Comparison of ENCODE assay signal across 26 cellular contexts in the genomic region with DNA sequence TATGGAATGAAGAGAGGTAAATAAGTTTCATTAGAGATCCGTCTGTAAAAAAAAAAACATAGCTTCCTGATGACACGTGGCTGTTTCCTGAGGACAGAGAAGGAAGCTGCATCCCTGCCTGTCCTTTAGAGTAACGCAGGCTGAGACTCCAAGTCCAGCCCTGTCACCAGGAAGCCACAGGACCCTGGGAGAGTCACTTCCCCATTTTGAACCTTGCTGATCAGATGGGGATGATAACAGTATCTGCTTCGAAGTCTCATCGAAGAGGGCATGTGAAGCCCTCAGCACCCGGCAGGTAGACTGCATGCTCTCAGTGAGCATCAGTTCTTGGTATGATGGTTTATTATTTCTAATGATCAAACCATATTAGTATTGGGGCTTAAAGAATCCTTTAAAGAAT.
"Had no signal": no experiment of that assay in that cellular context is flagged by ENCODE, and none has a peak within 500 bp of the region (broad histone marks: within the 10 kb centered on the region; RNA-seq: fewer than 3 reads in every experiment).

No MANE protein-coding gene starts in this region.

- DNase-seq: activated B cell treated with CpG ODN at 0.5 μM for 24 hours; activated CD4-positive, alpha-beta T cell treated with anti-CD3 and anti-CD28 coated beads for 36 hours; activated CD4-positive, alpha-beta T cell treated with anti-CD3 and anti-CD28 coated beads, Interleukin-2, amount 50 U/mL, for 4 hours; activated CD8-positive, alpha-beta memory T cell treated with anti-CD3 and anti-CD28 coated beads for 24 hours; activated CD8-positive, alpha-beta memory T cell treated with anti-CD3 and anti-CD28 coated beads, Interleukin-2, amount 50 U/mL, for 4 hours; activated T-cell treated with anti-CD3 and anti-CD28 coated beads, Interleukin-2, amount 50 U/mL, for 24 hours; brain microvascular endothelial cell; caudate nucleus; dermis blood vessel endothelial cell; effector CD8-positive, alpha-beta T cell; glutamatergic neuron; immature natural killer cell; kidney glomerular epithelial cell; left ventricle myocardium inferior; naive thymus-derived CD8-positive, alpha-beta T cell; ovary; stimulated activated CD4-positive, alpha-beta T cell treated with anti-CD3 and anti-CD28 coated beads, Interleukin-4, amount 100 ng/mL, for 24 hours; stimulated activated naive CD4-positive, alpha-beta T cell treated with Interleukin-2 at 50 U/mL for 16 hours; T1000; thyroid gland had no signal

- H3K27ac ChIP-seq: ascending aorta, brain microvascular endothelial cell, hepatocyte, left ventricle myocardium inferior, ovary, prostate gland, right atrium auricular region, thyroid gland had no signal

- H3K4me3 ChIP-seq: ascending aorta, hepatocyte, left ventricle myocardium inferior, ovary, prostate gland, right atrium auricular region, thyroid gland had no signal

- H3K36me3 ChIP-seq: ascending aorta, brain microvascular endothelial cell, left ventricle myocardium inferior, ovary, prostate gland, right atrium auricular region, thyroid gland had no signal

- ATAC-seq: activated CD4-positive, alpha-beta T cell treated with anti-CD3 and anti-CD28 coated beads for 36 hours; activated naive CD4-positive, alpha-beta T cell treated with anti-CD3 and anti-CD28 coated beads, Interleukin-2, amount 50 U/mL, for 72 hours; activated T-helper 17 cell treated with anti-CD3 and anti-CD28 coated beads, Interleukin-2, amount 50 U/mL, for 72 hours; naive thymus-derived CD8-positive, alpha-beta T cell had no signal

- H3K4me1 ChIP-seq: ascending aorta, left ventricle myocardium inferior, prostate gland, thyroid gland had no signal

- H3K9me3 ChIP-seq: ascending aorta, left ventricle myocardium inferior, ovary, prostate gland, right atrium auricular region, thyroid gland had no signal

- H3K27me3 ChIP-seq: ascending aorta, ovary, right atrium auricular region, thyroid gland had no signal
